1 cellular context compared by ENCODE assay signal in genomic region chr14:51491776-51492175, GRCh38.
TF ChIP-seq lines count a peak whose summit lies in the region.

No MANE protein-coding gene starts in this region.

TF ChIP-seq in SK-N-SH treated with all-trans-retinoic acid at 6 μM for 48 hours, 23 proteins besides CTCF, POLR2A, EP300 and RAD21 (continued from another document):
- TF ChIP-seq TOX (CRISPR knock-in tag; IDR thresholded peaks at IDR 0.05; ENCODE audit: borderline replicate concordance) (no peak), POU6F1 (CRISPR knock-in tag; IDR thresholded peaks at IDR 0.05; ENCODE audit: borderline replicate concordance, low read depth) (no peak), ARNTL (CRISPR knock-in tag; IDR thresholded peaks at IDR 0.05; ENCODE audit: borderline replicate concordance, low read depth) (no peak), ZFP3 (CRISPR knock-in tag; IDR thresholded peaks at IDR 0.05) (no peak), SNAI2 (CRISPR knock-in tag; IDR thresholded peaks at IDR 0.05) (no peak), BACH2 (CRISPR knock-in tag; IDR thresholded peaks at IDR 0.05; ENCODE audit: borderline replicate concordance) (no peak)
